10 cellular contexts compared by ENCODE assay signal in genomic region chr6:44235269-44235668, GRCh38. TPM values are rescaled to one million over a fixed set of nuclear protein-coding genes. Genes with fewer than 3 reads are reported as not detected.
A peak's percentile ranks its signal among the peaks of the same experiment; 100 is the strongest.
DNase-seq lines count a peak whose midpoint lies in the region; ATAC-seq and TF ChIP-seq lines count a peak whose summit lies in the region.
"Had no signal": no experiment of that assay in that cellular context is flagged by ENCODE, and none has a peak within 500 bp of the region (broad histone marks: within the 10 kb centered on the region; RNA-seq: fewer than 3 reads in every experiment).

No MANE protein-coding gene starts in this region.

- H3K4me1 ChIP-seq in esophagus muscularis mucosa (peaks cover 72 to 84% (median 80%) of the 10 kb centered on the region in 4 donors), prostate gland (replicated peaks) (peaks cover 15% of the 10 kb centered on the region)

- peak overlapping the region; percentile 73; the same call in 1 of the 2 replicates for H3K27ac ChIP-seq in 22Rv1
- H3K27ac ChIP-seq in RWPE1 = peak overlapping the region; percentile 90
- peak overlapping the region; percentile 95 to 98 (median 96) for H3K27ac ChIP-seq in esophagus muscularis mucosa (replicated peaks in 1 of 4)
- peak overlapping the region; percentile 69 to 80 for H3K27ac ChIP-seq in prostate gland

- H3K9me3 ChIP-seq in esophagus muscularis mucosa (no peaks in the 10 kb centered on the region), prostate gland (no peaks in the 10 kb centered on the region)

- no peak for ATAC-seq in GM21526 (IDR thresholded peaks at IDR 0.05; ENCODE audit: low FRiP score, unreplicated experiment)
- ATAC-seq in activated naive CD4-positive, alpha-beta T cell treated with anti-CD3 and anti-CD28 coated beads, Interleukin-2, amount 50 U/mL, for 72 hours = no peak

- 66% methylated on average over 6 of the region's 6 CpGs for WGBS in esophagus muscularis mucosa
- 61% methylated on average over 6 of the region's 6 CpGs for WGBS in prostate gland

- no peak for TF ChIP-seq EP300 in esophagus muscularis mucosa (IDR thresholded peaks at IDR 0.05)

- H3K36me3 ChIP-seq in esophagus muscularis mucosa = peaks cover 10 to 47% (median 27%) of the 10 kb centered on the region in 4 donors
- no peaks in the 10 kb centered on the region for H3K36me3 ChIP-seq in prostate gland

- intact Hi-C loops in esophagus muscularis mucosa (cut with DNase I) (loop anchor here (5.0 kb wide), 1 partner anchor 63 kb away; no protein-coding TSS in a partner anchor), prostate gland (cut with DNase I) (no loop called here)

- DNase-seq in RWPE1 (ENCODE audit: low spot score) (no peak), esophagus muscularis mucosa (ENCODE audit: extremely low spot score) (no peak), prostate gland (ENCODE audit: low spot score) (no peak), DMS 273 (lab: John Stamatoyannopoulos, UW; ENCODE audit: unreplicated experiment) (no peak), NCI-H2081 treated with DMSO at 0.1 percent for 48 hours (lab: John Stamatoyannopoulos, UW) (no peak)
- DNase-seq in activated naive CD4-positive, alpha-beta T cell treated with anti-CD3 and anti-CD28 coated beads, Interleukin-2, amount 50 U/mL, for 72 hours (ENCODE audit: low spot score in 2 of 2) = no peak
- DNase-seq: MM.1S had no signal

- H3K27me3 ChIP-seq in esophagus muscularis mucosa (no peaks in the 10 kb centered on the region), prostate gland (replicated peaks; ENCODE audit: insufficient read depth) (no peaks in the 10 kb centered on the region)

- H3K4me3 ChIP-seq in esophagus muscularis mucosa (no peak overlapping the region), prostate gland (no peak overlapping the region)

- H3K36me3 Mint-ChIP-seq in activated naive CD4-positive, alpha-beta T cell treated with anti-CD3 and anti-CD28 coated beads, Interleukin-2, amount 50 U/mL, for 72 hours = peaks cover 4 to 11% of the 10 kb centered on the region in 2 donors

- POLR2A ChIA-PET in RWPE1 (lab: Yijun Ruan, JAX; ENCODE audit: low non-redundant PET) = no interaction called here

- no peak for TF ChIP-seq CTCF in 22Rv1 (IDR thresholded peaks at IDR 0.05)
- no peak for TF ChIP-seq CTCF in RWPE1 (conservative IDR thresholded peaks at IDR 0.05; ENCODE audit: low read depth)
- no peak for TF ChIP-seq CTCF in esophagus muscularis mucosa (IDR thresholded peaks at IDR 0.05)
- TF ChIP-seq CTCF in prostate gland (IDR thresholded peaks at IDR 0.05) = no peak

- CTCF ChIA-PET in RWPE1 (lab: Yijun Ruan, JAX) = interaction anchor here (0.6 to 1.4 kb wide), 8 partner anchors 12 to 181 kb away, joined by 3 to 9 read pairs (median 3); partner anchors contain the start of gene HSP90AB1

- TF ChIP-seq POLR2A in esophagus muscularis mucosa (IDR thresholded peaks at IDR 0.05; ENCODE audit: low read depth) = no peak
- no peak for TF ChIP-seq POLR2A in prostate gland (IDR thresholded peaks at IDR 0.05)

- H3K27ac Mint-ChIP-seq in activated naive CD4-positive, alpha-beta T cell treated with anti-CD3 and anti-CD28 coated beads, Interleukin-2, amount 50 U/mL, for 72 hours = no peak overlapping the region

- H3K9me3 Mint-ChIP-seq in activated naive CD4-positive, alpha-beta T cell treated with anti-CD3 and anti-CD28 coated beads, Interleukin-2, amount 50 U/mL, for 72 hours = no peaks in the 10 kb centered on the region

RNA-seq across cellular contexts. Expression of gene HSP90AB1, which starts 11.6 kb away (rescaled TPM):
- total RNA-seq in esophagus muscularis mucosa = 100 to 1,000 TPM; 356 to 729 (median 499) TPM
- 100 to 1,000 TPM; 650 to 805 TPM for total RNA-seq in prostate gland
- total RNA-seq in activated naive CD4-positive, alpha-beta T cell treated with anti-CD3 and anti-CD28 coated beads, Interleukin-2, amount 50 U/mL, for 72 hours = 1,000 to 10,000 TPM; 1,343 to 1,701 TPM

RNA-seq across cellular contexts. Expression of gene SLC29A1, which starts 11.9 kb away (rescaled TPM):
- total RNA-seq in esophagus muscularis mucosa (100 to 1,000 TPM in 3 of 4 donors, 10 to 100 TPM in 1; 68.9 to 159 (median 138) TPM), prostate gland (10 to 100 TPM; 18.5 to 58.9 TPM)
- 10 to 100 TPM; 37.1 to 56.5 TPM for total RNA-seq in activated naive CD4-positive, alpha-beta T cell treated with anti-CD3 and anti-CD28 coated beads, Interleukin-2, amount 50 U/mL, for 72 hours

RNA-seq across cellular contexts. Expression of gene MYMX, which starts 18.5 kb away (rescaled TPM):
- total RNA-seq in esophagus muscularis mucosa = not detected
- not detected for total RNA-seq in prostate gland
- total RNA-seq in activated naive CD4-positive, alpha-beta T cell treated with anti-CD3 and anti-CD28 coated beads, Interleukin-2, amount 50 U/mL, for 72 hours = not detected
- total RNA-seq: RPMI7951 had no signal

RNA-seq across cellular contexts. Expression of gene SLC35B2, which starts 22.1 kb away (rescaled TPM):
- 10 to 100 TPM; 22.8 to 37.9 (median 32.6) TPM for total RNA-seq in esophagus muscularis mucosa
- total RNA-seq in prostate gland = 10 to 100 TPM; 44.5 to 59.9 TPM
- 10 to 100 TPM; 18.3 to 23.8 TPM for total RNA-seq in activated naive CD4-positive, alpha-beta T cell treated with anti-CD3 and anti-CD28 coated beads, Interleukin-2, amount 50 U/mL, for 72 hours

RNA-seq across cellular contexts. Expression of gene NFKBIE, which starts 30.1 kb away (rescaled TPM):
- 10 to 100 TPM in 1 of 4 donors, 1 to 10 TPM in 3; 7.0 to 10.4 (median 8.5) TPM for total RNA-seq in esophagus muscularis mucosa
- total RNA-seq in prostate gland = 10 to 100 TPM; 20.8 to 34.4 TPM
- 10 to 100 TPM; 17.7 to 19.9 TPM for total RNA-seq in activated naive CD4-positive, alpha-beta T cell treated with anti-CD3 and anti-CD28 coated beads, Interleukin-2, amount 50 U/mL, for 72 hours
